ENCODE assay signal across 18 cellular contexts in genomic region chr2:100655936-100656534, GRCh38.
DNase-seq lines count a peak whose midpoint lies in the region; ATAC-seq and TF ChIP-seq lines count a peak whose summit lies in the region.
"Had no signal": no experiment of that assay in that cellular context is flagged by ENCODE, and none has a peak within 500 bp of the region (broad histone marks: within the 10 kb centered on the region; RNA-seq: fewer than 3 reads in every experiment).

No MANE protein-coding gene starts in this region.

- H3K9me2 ChIP-seq in SK-N-SH = no peaks in the 10 kb centered on the region

- H3K4me1 ChIP-seq in SK-N-SH (ENCODE audit: control insufficient read depth in 1 of 2, insufficient read depth in 2 of 2, low read depth in 1 of 2, low read length in 1 of 2) (no peaks in the 10 kb centered on the region), adipocyte (ENCODE audit: control insufficient read depth, insufficient read depth, low read length) (no peaks in the 10 kb centered on the region), neuronal stem cell (ENCODE audit: control insufficient read depth in 2 of 2, insufficient read depth in 1 of 2, low read depth in 1 of 2, low read length in 2 of 2) (no peaks in the 10 kb centered on the region)
- peaks cover 0 to 40% of the 10 kb centered on the region in 2 donors for H3K4me1 ChIP-seq in naive thymus-derived CD4-positive, alpha-beta T cell (ENCODE audit: control insufficient read depth in 2 of 2, insufficient read depth in 2 of 2, low read length in 2 of 2)
- H3K4me1 ChIP-seq: Peyer's patch had no signal

- no peak for TF ChIP-seq CTCF in SK-N-SH (IDR thresholded peaks at IDR 0.05)

- H3K27me3 ChIP-seq in SK-N-SH (ENCODE audit: insufficient read depth) (no peaks in the 10 kb centered on the region), adipocyte (replicated peaks; ENCODE audit: control insufficient read depth, insufficient read depth, low read length) (peaks cover 31% of the 10 kb centered on the region), neuronal stem cell (ENCODE audit: control insufficient read depth in 3 of 3, insufficient read depth in 3 of 3, low read depth in 1 of 3, low read length in 3 of 3) (no peaks in the 10 kb centered on the region)
- H3K27me3 ChIP-seq in naive thymus-derived CD4-positive, alpha-beta T cell (ENCODE audit: control insufficient read depth in 2 of 2, insufficient read depth in 2 of 2, low read length in 2 of 2) = no peaks in the 10 kb centered on the region
- H3K27me3 ChIP-seq: Peyer's patch had no signal

- no peak overlapping the region for H3K4ac ChIP-seq in neuronal stem cell (ENCODE audit: low read length)

- no peak for DNase-seq in SK-N-SH
- DNase-seq in adipocyte (ENCODE audit: low read depth) = peak; percentile 14
- DNase-seq in naive thymus-derived CD4-positive, alpha-beta T cell = no peak
- DNase-seq in neuronal stem cell (ENCODE audit: low spot score) = no peak
- DNase-seq in NCI-H774 (lab: John Stamatoyannopoulos, UW) = no peak
- no peak for DNase-seq in 8988T
- DNase-seq: H7, MM.1S, NCI-H1048, NCI-H1417 treated with DMSO at 0.1 percent for 48 hours, NCI-H187 treated with DMSO at 0.1 percent for 48 hours, NCI-H2107, NCI-H2227 treated with DMSO at 0.1 percent for 48 hours, NCI-H510A, Peyer's patch had no signal

- ATAC-seq in SK-N-SH treated with all-trans-retinoic acid at 6 μM for 48 hours (no peak), GM19467 (IDR thresholded peaks at IDR 0.05; ENCODE audit: unreplicated experiment) (no peak)
- ATAC-seq in naive thymus-derived CD4-positive, alpha-beta T cell = no peak

- no peak overlapping the region for H4K91ac ChIP-seq in neuronal stem cell (ENCODE audit: low read depth, low read length, poor library complexity)

- intact Hi-C loops in naive thymus-derived CD4-positive, alpha-beta T cell (cut with micrococcal nuclease) = loop anchor here in 1 of 2 donors (5.0 kb wide), 1 partner anchor 44 kb away; no protein-coding TSS in a partner anchor

- H3K27ac ChIP-seq in SK-N-SH (ENCODE audit: low read depth in 2 of 2, low read length in 1 of 2) (no peak overlapping the region), neuronal stem cell (replicated peaks; ENCODE audit: low read length) (no peak overlapping the region)
- H3K27ac ChIP-seq in naive thymus-derived CD4-positive, alpha-beta T cell (ENCODE audit: low read depth, low read length) = no peak overlapping the region
- H3K27ac ChIP-seq: C4-2B, Peyer's patch had no signal

- H2AK5ac ChIP-seq in neuronal stem cell (ENCODE audit: low read depth, low read length) = no peak overlapping the region

- H3K27ac Mint-ChIP-seq in naive thymus-derived CD4-positive, alpha-beta T cell = peak overlapping the region in 6 of 9 donors; percentile 60 to 95 (median 82)

- H3K9me3 ChIP-seq in SK-N-SH = no peaks in the 10 kb centered on the region
- H3K9me3 ChIP-seq in adipocyte (ENCODE audit: control insufficient read depth, low read length) = peaks cover under 1% of the 10 kb centered on the region
- no peaks in the 10 kb centered on the region for H3K9me3 ChIP-seq in naive thymus-derived CD4-positive, alpha-beta T cell (ENCODE audit: control insufficient read depth in 2 of 3, low read length in 3 of 3)
- H3K9me3 ChIP-seq in neuronal stem cell (replicated peaks in 1 of 2; ENCODE audit: control insufficient read depth in 2 of 2, insufficient read depth in 1 of 2, low read depth in 1 of 2, low read length in 2 of 2) = no peaks in the 10 kb centered on the region
- H3K9me3 ChIP-seq: Peyer's patch had no signal

- H3K4me2 ChIP-seq in SK-N-SH = no peak overlapping the region
- no peak overlapping the region for H3K4me2 ChIP-seq in neuronal stem cell (ENCODE audit: insufficient read depth, low read length, poor library complexity, severe bottlenecking)

- no peak overlapping the region for H3K23ac ChIP-seq in neuronal stem cell (ENCODE audit: low read depth, low read length, poor library complexity)

- H2BK12ac ChIP-seq in neuronal stem cell (ENCODE audit: low read length) = no peak overlapping the region

- H3K4me3 ChIP-seq in SK-N-SH (ENCODE audit: low read depth in 2 of 2, low read length in 1 of 2) (no peak overlapping the region), adipocyte (ENCODE audit: low read length) (no peak overlapping the region), neuronal stem cell (ENCODE audit: low read length in 2 of 2) (no peak overlapping the region)
- no peak overlapping the region for H3K4me3 ChIP-seq in naive thymus-derived CD4-positive, alpha-beta T cell (ENCODE audit: low read length)
- H3K4me3 ChIP-seq: Peyer's patch had no signal

- H3K18ac ChIP-seq in neuronal stem cell (ENCODE audit: low read length) = no peak overlapping the region

- H3K4me1 Mint-ChIP-seq in naive thymus-derived CD4-positive, alpha-beta T cell = peaks cover 7 to 65% (median 46%) of the 10 kb centered on the region in 7 donors

- H3K9ac ChIP-seq in SK-N-SH (no peak overlapping the region), adipocyte (ENCODE audit: low read length) (no peak overlapping the region), neuronal stem cell (ENCODE audit: low read depth, low read length, poor library complexity) (no peak overlapping the region)

- H3K14ac ChIP-seq in neuronal stem cell (ENCODE audit: low read length) = no peak overlapping the region

- POLR2A ChIA-PET in SK-N-SH (lab: Yijun Ruan, JAX) = no interaction called here
- POLR2A ChIA-PET in naive thymus-derived CD4-positive, alpha-beta T cell (lab: Charles Lee) = interaction anchor here (1.1 to 1.5 kb wide), 4 partner anchors 9 to 75 kb away, joined by 3 to 11 read pairs (median 5); no protein-coding TSS in a partner anchor

- no peaks in the 10 kb centered on the region for H3F3A ChIP-seq in SK-N-SH (replicated peaks; ENCODE audit: insufficient read depth)

- no peak for TF ChIP-seq RAD21 in SK-N-SH (IDR thresholded peaks at IDR 0.05; ENCODE audit: low read length)

- H3K9me3 Mint-ChIP-seq in naive thymus-derived CD4-positive, alpha-beta T cell = peaks cover 0 to 2% (median 0%) of the 10 kb centered on the region in 11 donors

- no peak overlapping the region for H4K8ac ChIP-seq in neuronal stem cell (ENCODE audit: low read depth, low read length)

- 67% methylated on average over 3 of the region's 5 CpGs for WGBS in SK-N-SH (ENCODE audit: low lambda C conversion rate)
- WGBS in neuronal stem cell (ENCODE audit: extremely low coverage in 2 of 2, insufficient read length in 2 of 2, insufficient replicate concordance in 1 of 2), 2 donors = no CpG with 5 or more reads among the region's 5 CpGs

- no peak for TF ChIP-seq EP300 in SK-N-SH (IDR thresholded peaks at IDR 0.05; ENCODE audit: borderline replicate concordance in 1 of 2, low read depth in 1 of 2, low read length in 1 of 2)

- H3K36me3 Mint-ChIP-seq in naive thymus-derived CD4-positive, alpha-beta T cell = no peaks in the 10 kb centered on the region

- no peak overlapping the region for H2BK120ac ChIP-seq in neuronal stem cell (ENCODE audit: low read depth, low read length)

- H2BK15ac ChIP-seq in neuronal stem cell (ENCODE audit: low read length) = no peak overlapping the region

- H4K20me1 ChIP-seq in SK-N-SH (ENCODE audit: insufficient read depth) = no peaks in the 10 kb centered on the region

- H3K79me1 ChIP-seq in neuronal stem cell (ENCODE audit: low read depth, low read length) = no peaks in the 10 kb centered on the region

- H2AFZ ChIP-seq in SK-N-SH (ENCODE audit: low read depth) = no peak overlapping the region
- H2AFZ ChIP-seq in neuronal stem cell (ENCODE audit: low read length) = no peak overlapping the region

- H3K27me3 Mint-ChIP-seq in naive thymus-derived CD4-positive, alpha-beta T cell = peaks cover 0 to 10% (median 0%) of the 10 kb centered on the region in 5 donors

- no peak overlapping the region for H2BK5ac ChIP-seq in neuronal stem cell (ENCODE audit: low read length)

- H3K79me2 ChIP-seq in SK-N-SH (ENCODE audit: insufficient read depth) = no peaks in the 10 kb centered on the region

- H3K36me3 ChIP-seq in SK-N-SH (replicated peaks in 1 of 2; ENCODE audit: control insufficient read depth in 1 of 2, insufficient read depth in 2 of 2, low read length in 1 of 2) (no peaks in the 10 kb centered on the region), adipocyte (ENCODE audit: control insufficient read depth, insufficient read depth, low read length, severe bottlenecking) (no peaks in the 10 kb centered on the region), neuronal stem cell (replicated peaks in 1 of 2; ENCODE audit: control insufficient read depth in 2 of 2, insufficient read depth in 2 of 2, low read length in 2 of 2) (no peaks in the 10 kb centered on the region)
- H3K36me3 ChIP-seq in naive thymus-derived CD4-positive, alpha-beta T cell (ENCODE audit: control insufficient read depth in 2 of 3, insufficient read depth in 3 of 3, low read length in 3 of 3) = no peaks in the 10 kb centered on the region
- H3K36me3 ChIP-seq: Peyer's patch had no signal

- CTCF ChIA-PET in SK-N-SH (lab: Yijun Ruan, JAX) = interaction anchor here (1.1 kb wide), 1 partner anchor 18 kb away, joined by 3 read pairs; no protein-coding TSS in a partner anchor
- CTCF ChIA-PET in naive thymus-derived CD4-positive, alpha-beta T cell (lab: Charles Lee) = interaction anchor here (1.6 kb wide), 1 partner anchor 12 kb away, joined by 3 read pairs; no protein-coding TSS in a partner anchor

- no peak overlapping the region for H3K4me3 Mint-ChIP-seq in naive thymus-derived CD4-positive, alpha-beta T cell

TF ChIP-seq in SK-N-SH, 30 proteins besides CTCF, POLR2A, EP300 and RAD21 (continues in another document):
- TF ChIP-seq, protein P1, sequence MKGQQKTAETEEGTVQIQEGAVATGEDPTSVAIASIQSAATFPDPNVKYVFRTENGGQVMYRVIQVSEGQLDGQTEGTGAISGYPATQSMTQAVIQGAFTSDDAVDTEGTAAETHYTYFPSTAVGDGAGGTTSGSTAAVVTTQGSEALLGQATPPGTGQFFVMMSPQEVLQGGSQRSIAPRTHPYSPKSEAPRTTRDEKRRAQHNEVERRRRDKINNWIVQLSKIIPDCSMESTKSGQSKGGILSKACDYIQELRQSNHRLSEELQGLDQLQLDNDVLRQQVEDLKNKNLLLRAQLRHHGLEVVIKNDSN (IDR thresholded peaks at IDR 0.05; ENCODE audit: borderline replicate concordance, low read depth) = peak; percentile 65; the same call in 1 of the 2 replicates
- TF ChIP-seq MEF2A (IDR thresholded peaks at IDR 0.05; ENCODE audit: borderline replicate concordance, low read depth) = no peak
- TF ChIP-seq RCOR1 (IDR thresholded peaks at IDR 0.05; ENCODE audit: low read length) = no peak

TF ChIP-seq in SK-N-SH treated with all-trans-retinoic acid at 6 μM for 48 hours, 23 proteins besides CTCF, POLR2A, EP300 and RAD21:
- TF ChIP-seq ISL1 (CRISPR knock-in tag; IDR thresholded peaks at IDR 0.05) (no peak), SNAI2 (CRISPR knock-in tag; IDR thresholded peaks at IDR 0.05) (no peak)
